ENCODE assay signal across 20 cellular contexts in the genomic region with DNA sequence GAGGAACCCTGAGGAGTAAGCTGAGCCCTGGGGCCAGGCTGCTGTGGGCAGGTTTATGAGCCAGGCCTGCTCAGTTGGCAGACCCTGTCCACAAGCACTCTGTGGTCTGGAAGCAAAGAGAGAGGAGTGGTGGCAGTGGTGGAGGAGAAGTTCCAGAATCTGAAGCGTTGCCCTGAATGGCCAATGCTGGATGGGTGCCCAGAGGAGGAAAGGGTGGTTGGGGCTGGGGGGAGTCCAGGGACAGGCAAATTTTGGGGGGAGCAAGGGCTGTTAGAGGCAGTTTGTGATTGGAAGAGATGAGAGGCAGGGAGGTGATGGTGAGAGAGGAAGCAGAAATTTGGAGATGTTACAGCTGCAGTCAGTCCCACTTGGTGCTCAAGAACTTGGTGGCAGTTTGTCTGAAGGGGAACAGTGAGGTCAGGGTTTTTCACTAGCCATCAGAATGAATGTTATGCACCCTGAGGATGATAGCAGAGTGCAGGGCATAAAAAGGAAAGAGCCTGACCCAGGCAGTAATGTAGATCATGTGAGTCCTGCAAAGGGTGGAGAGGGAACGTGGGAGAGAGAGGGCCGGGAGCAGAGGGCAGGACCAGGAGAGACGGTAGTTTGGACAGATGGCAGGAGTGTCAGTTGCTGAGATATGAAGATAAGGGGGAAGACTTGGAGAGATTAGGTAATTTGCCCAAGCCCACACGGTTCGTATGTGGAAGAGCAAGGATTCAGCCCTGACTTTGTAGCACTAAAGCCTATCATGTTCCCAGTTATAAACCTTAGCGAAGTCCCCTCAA.
"Had no signal": no experiment of that assay in that cellular context is flagged by ENCODE, and none has a peak within 500 bp of the region (broad histone marks: within the 10 kb centered on the region; RNA-seq: fewer than 3 reads in every experiment).

No MANE protein-coding gene starts in this region.

- H3K9me3 Mint-ChIP-seq: activated naive CD8-positive, alpha-beta T cell treated with anti-CD3 and anti-CD28 coated beads for 36 hours; activated T-cell treated with anti-CD3 and anti-CD28 coated beads, Interleukin-2, amount 50 U/mL, for 24 hours; activated T-helper 2 cell treated with anti-CD3 and anti-CD28 coated beads, Interferon-gamma antibody, Interleukin-2, Interleukin-4, amounts not matched to agents 10 μg/mL and 5 μg/mL and 100 μg/mL, durations not matched to agents 14 hours and 24 hours and 36 hours; dendritic cell treated with granulocyte-macrophage colony-stimulating factor and Interleukin-4, amounts not matched to agents 40 ng/mL and 50 ng/mL, for 4 days; memory B cell; neural progenitor cell; T-cell; WTC11 had no signal

- H3K4me3 Mint-ChIP-seq: activated naive CD8-positive, alpha-beta T cell treated with anti-CD3 and anti-CD28 coated beads for 36 hours; activated T-cell treated with anti-CD3 and anti-CD28 coated beads, Interleukin-2, amount 50 U/mL, for 24 hours; dendritic cell treated with granulocyte-macrophage colony-stimulating factor and Interleukin-4, amounts not matched to agents 40 ng/mL and 50 ng/mL, for 4 days; memory B cell; neural progenitor cell; T-cell; WTC11 had no signal

- ATAC-seq: stimulated activated naive CD8-positive, alpha-beta T cell treated with anti-CD3 and anti-CD28 coated beads, Interleukin-15, Interleukin-2, amounts not matched to agents 100 U/mL and 50 U/mL, for 24 hours; T-cell; WTC11 had no signal

- H3K27ac Mint-ChIP-seq: activated naive CD8-positive, alpha-beta T cell treated with anti-CD3 and anti-CD28 coated beads for 36 hours; activated T-cell treated with anti-CD3 and anti-CD28 coated beads, Interleukin-2, amount 50 U/mL, for 24 hours; activated T-helper 2 cell treated with anti-CD3 and anti-CD28 coated beads, Interferon-gamma antibody, Interleukin-2, Interleukin-4, amounts not matched to agents 10 μg/mL and 5 μg/mL and 100 μg/mL, durations not matched to agents 14 hours and 24 hours and 36 hours; dendritic cell treated with granulocyte-macrophage colony-stimulating factor and Interleukin-4, amounts not matched to agents 40 ng/mL and 50 ng/mL, for 4 days; memory B cell; neural progenitor cell; T-cell; WTC11 had no signal

- DNase-seq: activated CD8-positive, alpha-beta memory T cell treated with anti-CD3 and anti-CD28 coated beads for 24 hours; activated CD8-positive, alpha-beta memory T cell treated with anti-CD3 and anti-CD28 coated beads, Interleukin-2, amount 50 U/mL, for 4 hours; activated naive CD4-positive, alpha-beta T cell; activated naive CD8-positive, alpha-beta T cell treated with anti-CD3 and anti-CD28 coated beads for 36 hours; activated T-cell treated with anti-CD3 and anti-CD28 coated beads, Interleukin-2, amount 50 U/mL, for 24 hours; effector CD8-positive, alpha-beta T cell; erythroblast; foreskin melanocyte; hypothalamus; stimulated activated CD4-positive, alpha-beta T cell treated with anti-CD3 and anti-CD28 coated beads, Interleukin-4, amount 100 ng/mL, for 1 hour; stimulated activated naive CD8-positive, alpha-beta T cell treated with anti-CD3 and anti-CD28 coated beads, Interleukin-15, Interleukin-2, amounts not matched to agents 100 U/mL and 50 U/mL, for 24 hours; substantia nigra; T-cell; thyroid gland had no signal

- H3K4me3 ChIP-seq: cardiac muscle cell, neural progenitor cell, thyroid gland had no signal

- H3K36me3 Mint-ChIP-seq: activated naive CD8-positive, alpha-beta T cell treated with anti-CD3 and anti-CD28 coated beads for 36 hours; memory B cell; T-cell had no signal

- H3K27me3 Mint-ChIP-seq: activated T-cell treated with anti-CD3 and anti-CD28 coated beads, Interleukin-2, amount 50 U/mL, for 24 hours had no signal

- H3K4me1 Mint-ChIP-seq: activated naive CD8-positive, alpha-beta T cell treated with anti-CD3 and anti-CD28 coated beads for 36 hours; memory B cell; neural progenitor cell; T-cell; WTC11 had no signal

- H3K27ac ChIP-seq: cardiac muscle cell, neural progenitor cell, thyroid gland had no signal

- H3K27me3 ChIP-seq: cardiac muscle cell, neural progenitor cell, thyroid gland had no signal

- H3K4me1 ChIP-seq: neural progenitor cell, thyroid gland had no signal
